8 cellular contexts compared by ENCODE assay signal in genomic region chr3:157493627-157494550, GRCh38. TPM values are rescaled to one million over a fixed set of nuclear protein-coding genes. Genes with fewer than 3 reads are reported as not detected.
A peak's percentile ranks its signal among the peaks of the same experiment; 100 is the strongest.
DNase-seq lines count a peak whose midpoint lies in the region; ATAC-seq and TF ChIP-seq lines count a peak whose summit lies in the region.

No MANE protein-coding gene starts in this region.

- no peak for ATAC-seq in GM21737 (IDR thresholded peaks at IDR 0.05; ENCODE audit: unreplicated experiment)

- peak; percentile 69 for TF ChIP-seq CTCF in fibroblast of the aortic adventitia (IDR thresholded peaks at IDR 0.05; ENCODE audit: insufficient read depth, low read length)

- DNase-seq in DMS 273 treated with DMSO at 0.1 percent for 48 hours (lab: John Stamatoyannopoulos, UW), result peak; percentile 28
- DNase-seq in KG1 (lab: John Stamatoyannopoulos, UW), result peak; percentile 12
- DNase-seq in RPMI7951 (ENCODE audit: low read depth), result peak; percentile 66
- DNase-seq in fibroblast of the aortic adventitia (ENCODE audit: low read depth), result peak; percentile 91
- peak; percentile 39 for DNase-seq in putamen (ENCODE audit: low spot score)
- no peak for DNase-seq in GM19240 (ENCODE audit: insufficient read length, low spot score)
- no peak for DNase-seq in activated CD4-positive, CD25-positive, alpha-beta regulatory T cell (lab: John Stamatoyannopoulos, UW)

- H3K4me3 ChIP-seq in fibroblast of the aortic adventitia (ENCODE audit: low read depth, low read length), result no peak overlapping the region

RNA-seq across cellular contexts. Expression of gene VEPH1, which starts 9.3 kb away (rescaled TPM):
- 85.5 and 91.9 TPM in 2 replicates for total RNA-seq in RPMI7951 (2014; rRNA removed; shearing (Covaris generic))
- total RNA-seq in fibroblast of the aortic adventitia (ENCODE audit: low replicate concordance), result 27.4 and 152 TPM in 2 replicates

RNA-seq across cellular contexts. Expression of gene PTX3, which starts 57.2 kb away (rescaled TPM):
- total RNA-seq in RPMI7951 (2014; rRNA removed; shearing (Covaris generic)), result 12.7 and 13.5 TPM in 2 replicates
- total RNA-seq in fibroblast of the aortic adventitia (ENCODE audit: low replicate concordance), result 175 and 216 TPM in 2 replicates

Comparison
In these comparisons a context has a peak if more than half of its experiments do, and no peak if none do; other contexts are left out.
1. DNase-seq: peak in DMS 273 treated with DMSO at 0.1 percent for 48 hours (single experiment), KG1 (single experiment), RPMI7951 (single experiment), fibroblast of the aortic adventitia (single experiment) and putamen (single experiment); none in GM19240 (single experiment) and activated CD4-positive, CD25-positive, alpha-beta regulatory T cell (0 of 4).
2. RNA of gene PTX3, which starts 57.2 kb away (total RNA-seq): 175 to 216 TPM in fibroblast of the aortic adventitia; 12.7 to 13.5 TPM in RPMI7951; every median in the first group is over 10 times any median in the second.